In genomic region chr1:145886390-145886789, GRCh38 we compare ENCODE assay signal across 6 cellular contexts.
DNase-seq lines count a peak whose midpoint lies in the region; ATAC-seq and TF ChIP-seq lines count a peak whose summit lies in the region.

No MANE protein-coding gene starts in this region.

- H3K4me3 ChIP-seq in KMS-11 (IDR thresholded peaks at IDR 0.05; ENCODE audit: insufficient read depth, low read depth, low read length), result peak overlapping the region; percentile 96
- peak overlapping the region; percentile 69 for H3K4me3 ChIP-seq in effector memory CD4-positive, alpha-beta T cell (ENCODE audit: insufficient read depth, low read depth, low read length, poor library complexity, severe bottlenecking)

- no peak overlapping the region for H3K27ac ChIP-seq in KMS-11
- no peak overlapping the region for H3K27ac ChIP-seq in effector memory CD4-positive, alpha-beta T cell (ENCODE audit: insufficient read depth, low read length, poor library complexity, severe bottlenecking)

- no peaks in the 10 kb centered on the region for H3K36me3 ChIP-seq in KMS-11 (ENCODE audit: insufficient read depth)
- no peaks in the 10 kb centered on the region for H3K36me3 ChIP-seq in effector memory CD4-positive, alpha-beta T cell (ENCODE audit: control insufficient read depth, insufficient read depth, low read length)

- no peak for TF ChIP-seq CTCF in KMS-11 (conservative IDR thresholded peaks at IDR 0.05; ENCODE audit: low read depth, low read length)

- H3K27me3 ChIP-seq in KMS-11 (ENCODE audit: insufficient read depth, low read depth), result peaks cover 25% of the 10 kb centered on the region
- H3K27me3 ChIP-seq in effector memory CD4-positive, alpha-beta T cell (replicated peaks; ENCODE audit: control insufficient read depth, insufficient read depth, low read length, poor library complexity, severe bottlenecking), result peaks cover 8% of the 10 kb centered on the region

- H3K4me2 ChIP-seq in KMS-11, result peak overlapping the region; percentile 79

- ATAC-seq in HG03565 (IDR thresholded peaks at IDR 0.05; ENCODE audit: unreplicated experiment) (no peak), GM21515 (IDR thresholded peaks at IDR 0.05; ENCODE audit: unreplicated experiment) (no peak), GM21786 (IDR thresholded peaks at IDR 0.05; ENCODE audit: unreplicated experiment) (no peak)

- H2AFZ ChIP-seq in KMS-11 (ENCODE audit: low read depth), result peak overlapping the region; percentile 95

- H3K79me2 ChIP-seq in KMS-11 (ENCODE audit: insufficient read depth, low read depth), result no peaks in the 10 kb centered on the region

- no peaks in the 10 kb centered on the region for H4K20me1 ChIP-seq in KMS-11 (ENCODE audit: insufficient read depth)

- no peak overlapping the region for H3K9ac ChIP-seq in KMS-11

- H3K9me3 ChIP-seq in effector memory CD4-positive, alpha-beta T cell (ENCODE audit: control insufficient read depth, low read length), result no peaks in the 10 kb centered on the region

- peaks cover 11% of the 10 kb centered on the region for H3K4me1 ChIP-seq in KMS-11 (ENCODE audit: low read depth, poor library complexity, severe bottlenecking)
- peaks cover 13% of the 10 kb centered on the region for H3K4me1 ChIP-seq in effector memory CD4-positive, alpha-beta T cell (ENCODE audit: control insufficient read depth, insufficient read depth, low read length, poor library complexity, severe bottlenecking)

- DNase-seq in effector memory CD4-positive, alpha-beta T cell, result no peak
- peak; percentile 10 for DNase-seq in retina
